ENCODE assay signal across 17 cellular contexts in the genomic region with DNA sequence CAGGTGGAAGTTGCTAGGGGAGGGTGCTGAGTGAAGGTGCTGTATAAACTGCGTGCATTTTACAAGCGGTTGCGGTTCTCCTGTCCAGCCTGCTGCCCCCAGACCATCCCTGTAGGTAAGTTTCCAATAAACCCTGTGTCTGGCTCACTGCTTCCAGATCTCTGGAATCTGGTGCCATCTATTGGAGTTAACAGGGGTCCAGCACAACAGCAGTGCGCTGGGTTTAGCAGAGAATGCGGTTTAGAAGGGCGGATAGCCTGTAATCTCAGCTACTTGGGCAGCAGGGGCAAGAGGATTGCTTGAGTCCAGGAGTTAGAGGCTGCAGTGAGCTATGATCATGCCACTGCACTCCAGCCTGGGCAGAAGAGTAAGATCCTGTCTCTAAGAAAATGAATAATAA. TPM values are rescaled to one million over a fixed set of nuclear protein-coding genes. Genes with fewer than 3 reads are reported as not detected.
DNase-seq lines count a peak whose midpoint lies in the region; ATAC-seq, FAIRE-seq and TF ChIP-seq lines count a peak whose summit lies in the region.
"Had no signal": no experiment of that assay in that cellular context is flagged by ENCODE, and none has a peak within 500 bp of the region (broad histone marks: within the 10 kb centered on the region; RNA-seq: fewer than 3 reads in every experiment).

No MANE protein-coding gene starts in this region.

- no peaks in the 10 kb centered on the region for H3K9me2 ChIP-seq in GM23338 (ENCODE audit: insufficient read depth)

- no peak overlapping the region for H2BK5ac ChIP-seq in H1 (ENCODE audit: low read depth, low read length)

- H2BK12ac ChIP-seq in H1 (ENCODE audit: low read depth, low read length), result no peak overlapping the region

- H3K4me1 ChIP-seq in GM23338 (ENCODE audit: insufficient read depth) (peaks cover 20% of the 10 kb centered on the region), H1 (replicated peaks in 1 of 4; ENCODE audit: control insufficient read depth in 3 of 4, insufficient read depth in 4 of 4, low read length in 3 of 4) (peaks cover 0 to 15% (median 6%) of the 10 kb centered on the region in 4 experiments; a peak in 3 of 7 replicates), neural progenitor cell (peaks cover 11% of the 10 kb centered on the region)

- no peak overlapping the region for H3K18ac ChIP-seq in H1 (ENCODE audit: extremely low read depth, low read length)

- peaks cover 18% of the 10 kb centered on the region for H3K79me1 ChIP-seq in H1 (ENCODE audit: low read depth, low read length)

- H2AK5ac ChIP-seq in H1 (ENCODE audit: low read depth, low read length), result no peak overlapping the region

- H3K27me3 ChIP-seq in GM23338 (ENCODE audit: insufficient read depth), result no peaks in the 10 kb centered on the region
- H3K27me3 ChIP-seq in H1 (replicated peaks in 1 of 4; ENCODE audit: control insufficient read depth in 3 of 4, extremely low read depth in 1 of 4, insufficient read depth in 3 of 4, low read length in 3 of 4), result no peaks in the 10 kb centered on the region
- H3K27me3 ChIP-seq in neural progenitor cell, result no peaks in the 10 kb centered on the region
- H3K27me3 ChIP-seq: vagina had no signal

- no peak overlapping the region for H3K23ac ChIP-seq in H1 (ENCODE audit: insufficient read length)

- H3K9me3 Mint-ChIP-seq in GM23338 (no peaks in the 10 kb centered on the region; the same call in 2 of the 3 replicates), neural progenitor cell (no peaks in the 10 kb centered on the region)
- H3K9me3 Mint-ChIP-seq: stimulated activated naive CD8-positive, alpha-beta T cell treated with anti-CD3 and anti-CD28 coated beads, Interleukin-15, Interleukin-2, amounts not matched to agents 100 ng/mL and 50 ng/mL, for 24 hours had no signal

- H4K5ac ChIP-seq in H1 (ENCODE audit: insufficient read length, low read depth, low read length), result no peak overlapping the region

- H4K91ac ChIP-seq in H1 (replicated peaks; ENCODE audit: insufficient read length, low read length), result no peak overlapping the region

- WGBS in H1 (ENCODE audit: extremely low coverage in 1 of 2, insufficient coverage in 1 of 2, insufficient read length in 1 of 2, insufficient replicate concordance in 2 of 2, low coverage in 1 of 2, low lambda C conversion rate in 2 of 2, missing lambda C conversion rate in 1 of 2), 2 experiments, result 89% methylated on average over 6 of the region's 6 CpGs; no CpG with 5 or more reads in 1 of the 2 experiments

- H3K27ac Mint-ChIP-seq in GM23338, result no peak overlapping the region; the same call in 1 of the 2 replicates
- H3K27ac Mint-ChIP-seq in neural progenitor cell, result no peak overlapping the region
- H3K27ac Mint-ChIP-seq: CD14-positive monocyte; stimulated activated naive CD8-positive, alpha-beta T cell treated with anti-CD3 and anti-CD28 coated beads, Interleukin-15, Interleukin-2, amounts not matched to agents 100 ng/mL and 50 ng/mL, for 24 hours had no signal

- no peak for TF ChIP-seq EP300 in H1 (IDR thresholded peaks at IDR 0.05; ENCODE audit: borderline replicate concordance in 1 of 2, low read depth in 2 of 2, low read length in 2 of 2)

- H3K36me3 Mint-ChIP-seq in GM23338 (ENCODE audit: low read depth), result peaks cover 12% of the 10 kb centered on the region
- H3K36me3 Mint-ChIP-seq in neural progenitor cell, result peaks cover 3% of the 10 kb centered on the region

- H2BK15ac ChIP-seq in H1 (ENCODE audit: low read length), result no peak overlapping the region

- FAIRE-seq in H1 (lab: Jason Lieb, UNC), result no peak
- FAIRE-seq: astrocyte, GM12878 had no signal

- no peak overlapping the region for H3K56ac ChIP-seq in H1 (replicated peaks; ENCODE audit: insufficient read length, low read depth, low read length)

- H3K36me3 ChIP-seq in GM23338 (ENCODE audit: insufficient read depth) (0 out of 2 replicates have a peak, but pooled peaks cover 10% of the 10 kb centered on the region), H1 (ENCODE audit: control insufficient read depth in 2 of 4, insufficient read depth in 4 of 4, low read length in 3 of 4) (peaks cover 0 to 8% (median 3%) of the 10 kb centered on the region in 4 experiments; a peak in 4 of 8 replicates), neural progenitor cell (no peaks in the 10 kb centered on the region)
- H3K36me3 ChIP-seq: neutrophil, vagina had no signal

- H3K4me3 ChIP-seq in GM23338 (no peak overlapping the region), H1 (ENCODE audit: extremely low read depth in 1 of 4, insufficient read depth in 2 of 4, low read depth in 3 of 4, low read length in 4 of 4) (no peak overlapping the region), neural progenitor cell (no peak overlapping the region)
- H3K4me3 ChIP-seq: GM12878, lung, vagina had no signal

- H3K27ac ChIP-seq in GM23338 (ENCODE audit: low read depth) (no peak overlapping the region), H1 (ENCODE audit: low read depth, low read length) (no peak overlapping the region), neural progenitor cell (no peak overlapping the region)
- H3K27ac ChIP-seq: neutrophil, vagina had no signal

- H3K27me3 Mint-ChIP-seq in GM23338 (ENCODE audit: insufficient read depth, low read depth, poor library complexity), result peaks cover 6% of the 10 kb centered on the region
- H3K27me3 Mint-ChIP-seq in neural progenitor cell (ENCODE audit: insufficient read depth, low read depth), result peaks cover 5% of the 10 kb centered on the region
- H3K27me3 Mint-ChIP-seq: stimulated activated naive CD8-positive, alpha-beta T cell treated with anti-CD3 and anti-CD28 coated beads, Interleukin-15, Interleukin-2, amounts not matched to agents 100 ng/mL and 50 ng/mL, for 24 hours had no signal

- TF ChIP-seq CTCF in GM23338 (conservative IDR thresholded peaks at IDR 0.05; ENCODE audit: low read depth in 2 of 2), result peak; percentile 29 to 63; a peak in 3 of 4 replicates
- peak in 2 of 3 experiments; percentile 15 to 30; a peak in 1 of 4 replicates for TF ChIP-seq CTCF in H1 (IDR thresholded peaks at IDR 0.05; ENCODE audit: control extremely low read depth in 1 of 3, insufficient read depth in 1 of 3, low read depth in 1 of 3, low read length in 3 of 3)
- peak; percentile 44 for TF ChIP-seq CTCF in neural progenitor cell (IDR thresholded peaks at IDR 0.05)

- TF ChIP-seq RAD21 in H1 (IDR thresholded peaks at IDR 0.05 in 1 of 2, conservative IDR thresholded peaks at IDR 0.05 in 1 of 2; ENCODE audit: low read depth in 2 of 2, low read length in 2 of 2), result peak; percentile 47 to 56

- no peak overlapping the region for H3K14ac ChIP-seq in H1 (ENCODE audit: insufficient read length)

- no peak overlapping the region for H2BK120ac ChIP-seq in H1 (replicated peaks; ENCODE audit: low read depth, low read length)

- H2BK20ac ChIP-seq in H1 (ENCODE audit: low read length), result no peak overlapping the region

- CTCF ChIA-PET in H1 (lab: Charles Lee; ENCODE audit: partially characterized antibody), result interaction anchor here (0.6 to 3.6 kb wide), 19 partner anchors 12 to 305 kb away, joined by 3 to 17 read pairs (median 3); a partner anchor contains a TSS

- DNase-seq in GM23338 (ENCODE audit: low spot score) (peak; percentile 35), NCI-H2227 (lab: John Stamatoyannopoulos, UW; ENCODE audit: unreplicated experiment) (peak; percentile 61), H1 (ENCODE audit: low read depth in 1 of 2, low spot score in 2 of 2) (no peak), neural progenitor cell (ENCODE audit: low spot score) (peak; percentile 62)
- DNase-seq in effector CD8-positive, alpha-beta T cell (lab: John Stamatoyannopoulos, UW), result no peak
- no peak for DNase-seq in stimulated activated CD4-positive, alpha-beta T cell treated with anti-CD3 and anti-CD28 coated beads, Interleukin-2, amount 100 ng/mL, for 24 hours
- DNase-seq: activated effector memory CD4-positive, alpha-beta T cell treated with anti-CD3 and anti-CD28 coated beads, Interleukin-2, amount 50 U/mL, for 16 hours; GOT3; MV-4-11 had no signal

- H3K4me1 Mint-ChIP-seq in GM23338, result peaks cover 19% of the 10 kb centered on the region
- H3K4me1 Mint-ChIP-seq in neural progenitor cell, result peaks cover 11% of the 10 kb centered on the region

- peaks cover 85% of the 10 kb centered on the region for H3K79me2 ChIP-seq in GM23338 (replicated peaks; ENCODE audit: insufficient read depth)
- H3K79me2 ChIP-seq in H1 (ENCODE audit: control insufficient read depth in 1 of 2, insufficient read depth in 2 of 2, low read length in 2 of 2), result peaks cover 3 to 65% of the 10 kb centered on the region in 2 experiments; a peak in 3 of 4 replicates
- H3K79me2 ChIP-seq in neural progenitor cell (ENCODE audit: low read depth), result no peaks in the 10 kb centered on the region

- H3K9me3 ChIP-seq in H1 (ENCODE audit: insufficient read depth in 2 of 2, low read depth in 1 of 2, low read length in 1 of 2) (no peaks in the 10 kb centered on the region), neural progenitor cell (ENCODE audit: low read depth) (no peaks in the 10 kb centered on the region)
- H3K9me3 ChIP-seq: neutrophil, vagina had no signal

- no peak overlapping the region for H3K4me3 Mint-ChIP-seq in GM23338
- no peak overlapping the region for H3K4me3 Mint-ChIP-seq in neural progenitor cell
- H3K4me3 Mint-ChIP-seq: CD14-positive monocyte; stimulated activated naive CD8-positive, alpha-beta T cell treated with anti-CD3 and anti-CD28 coated beads, Interleukin-15, Interleukin-2, amounts not matched to agents 100 ng/mL and 50 ng/mL, for 24 hours had no signal

- H4K8ac ChIP-seq in H1 (ENCODE audit: extremely low read depth, insufficient read depth, low read length), result no peak overlapping the region

- no peak overlapping the region for H3K9ac ChIP-seq in H1 (replicated peaks in 1 of 4; ENCODE audit: extremely low read depth in 1 of 4, low read depth in 3 of 4, low read length in 3 of 4)
- H3K9ac ChIP-seq in neural progenitor cell, result no peak overlapping the region

- no peak for ATAC-seq in GM23338
- no peak for ATAC-seq in HG02970 (IDR thresholded peaks at IDR 0.05; ENCODE audit: low FRiP score, unreplicated experiment)
- ATAC-seq: GM12878 had no signal

- H3F3A ChIP-seq in GM23338 (replicated peaks; ENCODE audit: low read depth) (no peaks in the 10 kb centered on the region), neural progenitor cell (ENCODE audit: low read depth) (peaks cover 8% of the 10 kb centered on the region)

- H4K20me1 ChIP-seq in GM23338 (replicated peaks; ENCODE audit: insufficient read depth), result peaks cover 52% of the 10 kb centered on the region
- peaks cover 19% of the 10 kb centered on the region in 2 experiments for H4K20me1 ChIP-seq in H1 (replicated peaks in 1 of 2; ENCODE audit: control insufficient read depth in 1 of 2, insufficient read depth in 2 of 2, low read length in 2 of 2)
- H4K20me1 ChIP-seq in neural progenitor cell (ENCODE audit: low read depth), result no peaks in the 10 kb centered on the region

- no peak for TF ChIP-seq POLR2A in H1 (IDR thresholded peaks at IDR 0.05; ENCODE audit: control extremely low read depth in 1 of 2, low read depth in 2 of 2, low read length in 2 of 2)

- H3K4me2 ChIP-seq in GM23338, result no peak overlapping the region
- no peak overlapping the region for H3K4me2 ChIP-seq in H1 (ENCODE audit: insufficient read depth in 1 of 2, low read depth in 2 of 2, low read length in 2 of 2)
- no peak overlapping the region for H3K4me2 ChIP-seq in neural progenitor cell

- H3K4ac ChIP-seq in H1 (replicated peaks; ENCODE audit: insufficient read length, low read depth, low read length), result no peak overlapping the region

- POLR2A ChIA-PET in H1 (lab: Charles Lee; ENCODE audit: partially characterized antibody), result interaction anchor here (0.7 to 1.5 kb wide), 2 partner anchors 76 to 155 kb away, joined by 3 read pairs; a partner anchor contains a TSS

- H2AFZ ChIP-seq in GM23338 (no peak overlapping the region), H1 (ENCODE audit: low read length) (no peak overlapping the region), neural progenitor cell (replicated peaks) (no peak overlapping the region)

- H3K23me2 ChIP-seq in H1 (ENCODE audit: low read depth, low read length), result peaks cover 8% of the 10 kb centered on the region; the same call in 1 of the 2 replicates

RNA-seq across cellular contexts. Expression of a gene that starts 4.9 kb away (rescaled TPM):
- total RNA-seq in GM23338 (2014; rRNA removed; shearing (Covaris generic)), result 64.4 and 64.5 TPM in 2 replicates
- polyA plus RNA-seq in GM23338 (2016; fragmentation: Nextera tagmentation; extraction: Ambion mirVana) (31.1 and 33.0 TPM in 2 replicates), H1 (2011; rRNA removed) (51.9 and 60.8 TPM in 2 replicates)
- 52.4 and 54.6 TPM in 2 replicates for total RNA-seq in H1 (2021; fragmentation: NEBNext Ultra II Directional; extraction: Animal tissue kit (Norgen Biotek cat#: 25700))
- polyA plus RNA-seq in H1 (2011; cell fraction: cytosol; rRNA removed), result 40.7 TPM
- polyA plus RNA-seq in H1 (2011; cell fraction: nucleus; rRNA removed), result 79.8 TPM
- 44.6 to 57.4 TPM (median 56.9 TPM) in 4 replicates for polyA plus RNA-seq in H1 (2012, experiment 1 of 2)
- polyA plus RNA-seq in H1 (2012, experiment 2 of 2), result 57.2 TPM
- polyA plus RNA-seq in H1 (2013, experiment 1 of 2), result 26.7 TPM
- 25.2 TPM for polyA plus RNA-seq in H1 (2013, experiment 2 of 2)
- polyA minus RNA-seq in H1 (2011; rRNA and poly(A)+ RNA removed), result 66.1 and 81.3 TPM in 2 replicates
- 36.7 TPM for polyA minus RNA-seq in H1 (2011; cell fraction: cytosol; rRNA and poly(A)+ RNA removed)
- 35.1 TPM for polyA minus RNA-seq in H1 (2011; cell fraction: nucleus; rRNA and poly(A)+ RNA removed)
- 16.6 and 22.9 TPM in 2 replicates for total RNA-seq in neural progenitor cell (ENCODE audit: low replicate concordance)

Comparison
In these comparisons a context has a peak if more than half of its experiments do, and no peak if none do; other contexts are left out.
1. DNase-seq: peak in GM23338 (single experiment), NCI-H2227 (single experiment) and neural progenitor cell (single experiment); none in H1 (0 of 2), effector CD8-positive, alpha-beta T cell (single experiment) and stimulated activated CD4-positive, alpha-beta T cell treated with anti-CD3 and anti-CD28 coated beads, Interleukin-2, amount 100 ng/mL, for 24 hours (0 of 2).
2. Peak in every context shown above with its lines, with median percentiles within 50 percentile points of each other: CTCF ChIP-seq.